1 cellular context compared by ENCODE assay signal in the genomic region with DNA sequence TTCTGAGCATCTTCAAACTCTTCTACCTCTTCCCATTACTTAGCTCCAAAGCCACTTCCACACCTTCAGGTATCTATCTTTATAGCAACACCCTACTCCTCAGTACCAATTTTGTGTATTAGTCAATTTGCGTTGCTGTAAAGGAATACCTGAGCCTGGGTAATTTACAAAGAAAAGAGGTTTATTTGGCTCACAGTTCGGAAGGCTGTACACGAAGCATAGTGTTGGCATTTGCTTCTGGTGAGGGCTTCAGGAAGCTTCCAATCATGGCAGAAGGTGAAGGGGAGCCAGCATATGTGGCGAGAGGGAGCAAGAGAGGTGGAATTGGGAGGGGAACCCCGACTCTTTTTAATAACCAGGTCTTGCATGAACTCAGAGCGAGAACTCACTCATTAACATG.
TF ChIP-seq lines count a peak whose summit lies in the region.

No MANE protein-coding gene starts in this region.

TF ChIP-seq in GM23338, 12 proteins besides CTCF, POLR2A, EP300 and RAD21 (continued from another document):
- TF ChIP-seq, protein P1, sequence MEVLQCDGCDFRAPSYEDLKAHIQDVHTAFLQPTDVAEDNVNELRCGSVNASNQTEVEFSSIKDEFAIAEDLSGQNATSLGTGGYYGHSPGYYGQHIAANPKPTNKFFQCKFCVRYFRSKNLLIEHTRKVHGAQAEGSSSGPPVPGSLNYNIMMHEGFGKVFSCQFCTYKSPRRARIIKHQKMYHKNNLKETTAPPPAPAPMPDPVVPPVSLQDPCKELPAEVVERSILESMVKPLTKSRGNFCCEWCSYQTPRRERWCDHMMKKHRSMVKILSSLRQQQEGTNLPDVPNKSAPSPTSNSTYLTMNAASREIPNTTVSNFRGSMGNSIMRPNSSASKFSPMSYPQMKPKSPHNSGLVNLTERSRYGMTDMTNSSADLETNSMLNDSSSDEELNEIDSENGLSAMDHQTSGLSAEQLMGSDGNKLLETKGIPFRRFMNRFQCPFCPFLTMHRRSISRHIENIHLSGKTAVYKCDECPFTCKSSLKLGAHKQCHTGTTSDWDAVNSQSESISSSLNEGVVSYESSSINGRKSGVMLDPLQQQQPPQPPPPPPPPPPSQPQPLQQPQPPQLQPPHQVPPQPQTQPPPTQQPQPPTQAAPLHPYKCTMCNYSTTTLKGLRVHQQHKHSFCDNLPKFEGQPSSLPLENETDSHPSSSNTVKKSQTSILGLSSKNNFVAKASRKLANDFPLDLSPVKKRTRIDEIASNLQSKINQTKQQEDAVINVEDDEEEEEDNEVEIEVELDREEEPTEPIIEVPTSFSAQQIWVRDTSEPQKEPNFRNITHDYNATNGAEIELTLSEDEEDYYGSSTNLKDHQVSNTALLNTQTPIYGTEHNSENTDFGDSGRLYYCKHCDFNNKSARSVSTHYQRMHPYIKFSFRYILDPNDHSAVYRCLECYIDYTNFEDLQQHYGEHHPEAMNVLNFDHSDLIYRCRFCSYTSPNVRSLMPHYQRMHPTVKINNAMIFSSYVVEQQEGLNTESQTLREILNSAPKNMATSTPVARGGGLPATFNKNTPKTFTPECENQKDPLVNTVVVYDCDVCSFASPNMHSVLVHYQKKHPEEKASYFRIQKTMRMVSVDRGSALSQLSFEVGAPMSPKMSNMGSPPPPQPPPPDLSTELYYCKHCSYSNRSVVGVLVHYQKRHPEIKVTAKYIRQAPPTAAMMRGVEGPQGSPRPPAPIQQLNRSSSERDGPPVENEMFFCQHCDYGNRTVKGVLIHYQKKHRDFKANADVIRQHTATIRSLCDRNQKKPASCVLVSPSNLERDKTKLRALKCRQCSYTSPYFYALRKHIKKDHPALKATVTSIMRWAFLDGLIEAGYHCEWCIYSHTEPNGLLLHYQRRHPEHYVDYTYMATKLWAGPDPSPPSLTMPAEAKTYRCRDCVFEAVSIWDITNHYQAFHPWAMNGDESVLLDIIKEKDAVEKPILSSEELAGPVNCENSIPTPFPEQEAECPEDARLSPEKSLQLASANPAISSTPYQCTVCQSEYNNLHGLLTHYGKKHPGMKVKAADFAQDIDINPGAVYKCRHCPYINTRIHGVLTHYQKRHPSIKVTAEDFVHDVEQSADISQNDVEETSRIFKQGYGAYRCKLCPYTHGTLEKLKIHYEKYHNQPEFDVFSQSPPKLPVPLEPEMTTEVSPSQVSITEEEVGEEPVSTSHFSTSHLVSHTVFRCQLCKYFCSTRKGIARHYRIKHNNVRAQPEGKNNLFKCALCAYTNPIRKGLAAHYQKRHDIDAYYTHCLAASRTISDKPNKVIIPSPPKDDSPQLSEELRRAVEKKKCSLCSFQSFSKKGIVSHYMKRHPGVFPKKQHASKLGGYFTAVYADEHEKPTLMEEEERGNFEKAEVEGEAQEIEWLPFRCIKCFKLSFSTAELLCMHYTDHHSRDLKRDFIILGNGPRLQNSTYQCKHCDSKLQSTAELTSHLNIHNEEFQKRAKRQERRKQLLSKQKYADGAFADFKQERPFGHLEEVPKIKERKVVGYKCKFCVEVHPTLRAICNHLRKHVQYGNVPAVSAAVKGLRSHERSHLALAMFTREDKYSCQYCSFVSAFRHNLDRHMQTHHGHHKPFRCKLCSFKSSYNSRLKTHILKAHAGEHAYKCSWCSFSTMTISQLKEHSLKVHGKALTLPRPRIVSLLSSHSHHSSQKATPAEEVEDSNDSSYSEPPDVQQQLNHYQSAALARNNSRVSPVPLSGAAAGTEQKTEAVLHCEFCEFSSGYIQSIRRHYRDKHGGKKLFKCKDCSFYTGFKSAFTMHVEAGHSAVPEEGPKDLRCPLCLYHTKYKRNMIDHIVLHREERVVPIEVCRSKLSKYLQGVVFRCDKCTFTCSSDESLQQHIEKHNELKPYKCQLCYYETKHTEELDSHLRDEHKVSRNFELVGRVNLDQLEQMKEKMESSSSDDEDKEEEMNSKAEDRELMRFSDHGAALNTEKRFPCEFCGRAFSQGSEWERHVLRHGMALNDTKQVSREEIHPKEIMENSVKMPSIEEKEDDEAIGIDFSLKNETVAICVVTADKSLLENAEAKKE (CRISPR knock-in tag; IDR thresholded peaks at IDR 0.05): no peak
- TF ChIP-seq CREB1 (CRISPR knock-in tag; IDR thresholded peaks at IDR 0.05; ENCODE audit: low read depth) (no peak), ZNF114 (CRISPR knock-in tag; IDR thresholded peaks at IDR 0.05) (no peak), EZH2 (IDR thresholded peaks at IDR 0.05; ENCODE audit: low read depth, unreplicated experiment) (no peak), NANOG (IDR thresholded peaks at IDR 0.05; ENCODE audit: borderline replicate concordance) (no peak), JUNB (IDR thresholded peaks at IDR 0.05; ENCODE audit: unreplicated experiment) (no peak), STAT1 (IDR thresholded peaks at IDR 0.05; ENCODE audit: unreplicated experiment) (no peak), ZNF331 (CRISPR knock-in tag; IDR thresholded peaks at IDR 0.05; ENCODE audit: low read depth) (no peak)
- TF ChIP-seq, protein P2, sequence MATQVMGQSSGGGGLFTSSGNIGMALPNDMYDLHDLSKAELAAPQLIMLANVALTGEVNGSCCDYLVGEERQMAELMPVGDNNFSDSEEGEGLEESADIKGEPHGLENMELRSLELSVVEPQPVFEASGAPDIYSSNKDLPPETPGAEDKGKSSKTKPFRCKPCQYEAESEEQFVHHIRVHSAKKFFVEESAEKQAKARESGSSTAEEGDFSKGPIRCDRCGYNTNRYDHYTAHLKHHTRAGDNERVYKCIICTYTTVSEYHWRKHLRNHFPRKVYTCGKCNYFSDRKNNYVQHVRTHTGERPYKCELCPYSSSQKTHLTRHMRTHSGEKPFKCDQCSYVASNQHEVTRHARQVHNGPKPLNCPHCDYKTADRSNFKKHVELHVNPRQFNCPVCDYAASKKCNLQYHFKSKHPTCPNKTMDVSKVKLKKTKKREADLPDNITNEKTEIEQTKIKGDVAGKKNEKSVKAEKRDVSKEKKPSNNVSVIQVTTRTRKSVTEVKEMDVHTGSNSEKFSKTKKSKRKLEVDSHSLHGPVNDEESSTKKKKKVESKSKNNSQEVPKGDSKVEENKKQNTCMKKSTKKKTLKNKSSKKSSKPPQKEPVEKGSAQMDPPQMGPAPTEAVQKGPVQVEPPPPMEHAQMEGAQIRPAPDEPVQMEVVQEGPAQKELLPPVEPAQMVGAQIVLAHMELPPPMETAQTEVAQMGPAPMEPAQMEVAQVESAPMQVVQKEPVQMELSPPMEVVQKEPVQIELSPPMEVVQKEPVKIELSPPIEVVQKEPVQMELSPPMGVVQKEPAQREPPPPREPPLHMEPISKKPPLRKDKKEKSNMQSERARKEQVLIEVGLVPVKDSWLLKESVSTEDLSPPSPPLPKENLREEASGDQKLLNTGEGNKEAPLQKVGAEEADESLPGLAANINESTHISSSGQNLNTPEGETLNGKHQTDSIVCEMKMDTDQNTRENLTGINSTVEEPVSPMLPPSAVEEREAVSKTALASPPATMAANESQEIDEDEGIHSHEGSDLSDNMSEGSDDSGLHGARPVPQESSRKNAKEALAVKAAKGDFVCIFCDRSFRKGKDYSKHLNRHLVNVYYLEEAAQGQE (IDR thresholded peaks at IDR 0.05; ENCODE audit: unreplicated experiment): no peak
- TF ChIP-seq, protein P3, sequence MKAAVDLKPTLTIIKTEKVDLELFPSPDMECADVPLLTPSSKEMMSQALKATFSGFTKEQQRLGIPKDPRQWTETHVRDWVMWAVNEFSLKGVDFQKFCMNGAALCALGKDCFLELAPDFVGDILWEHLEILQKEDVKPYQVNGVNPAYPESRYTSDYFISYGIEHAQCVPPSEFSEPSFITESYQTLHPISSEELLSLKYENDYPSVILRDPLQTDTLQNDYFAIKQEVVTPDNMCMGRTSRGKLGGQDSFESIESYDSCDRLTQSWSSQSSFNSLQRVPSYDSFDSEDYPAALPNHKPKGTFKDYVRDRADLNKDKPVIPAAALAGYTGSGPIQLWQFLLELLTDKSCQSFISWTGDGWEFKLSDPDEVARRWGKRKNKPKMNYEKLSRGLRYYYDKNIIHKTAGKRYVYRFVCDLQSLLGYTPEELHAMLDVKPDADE (IDR thresholded peaks at IDR 0.05): no peak
